ENCODE assay signal across 22 cellular contexts in the genomic region with DNA sequence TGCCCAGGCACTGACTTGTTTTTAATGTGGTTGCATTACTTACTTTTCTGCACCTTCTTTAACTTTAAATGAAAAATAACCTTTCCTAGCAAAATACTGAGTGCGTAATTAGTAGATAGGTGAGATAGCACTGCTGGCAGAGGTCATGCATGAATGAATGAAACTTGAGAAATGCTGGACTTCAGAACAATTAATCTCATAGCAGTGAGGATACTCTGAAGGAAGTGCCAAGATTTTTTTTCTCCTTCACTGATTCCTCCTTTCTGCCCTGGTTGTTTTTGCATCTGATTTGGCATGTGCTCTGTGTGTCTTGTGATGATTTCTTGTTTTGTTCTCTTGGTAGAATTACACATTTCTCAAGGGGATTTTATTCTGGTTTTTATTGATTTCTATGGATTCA.
"Had no signal": no experiment of that assay in that cellular context is flagged by ENCODE, and none has a peak within 500 bp of the region (broad histone marks: within the 10 kb centered on the region; RNA-seq: fewer than 3 reads in every experiment).

No MANE protein-coding gene starts in this region.

- H3K36me3 ChIP-seq: colonic mucosa, heart left ventricle, neural progenitor cell, pancreas, prostate gland, spleen, transverse colon had no signal

- FAIRE-seq: pancreas had no signal

- H3K9me3 ChIP-seq: colonic mucosa, pancreas, prostate gland, transverse colon had no signal

- H3K27ac ChIP-seq: colonic mucosa, heart left ventricle, neural progenitor cell, pancreas, prostate gland, spleen, transverse colon had no signal

- H3K4me2 ChIP-seq: neural progenitor cell had no signal

- DNase-seq: caudate nucleus; colonic mucosa; dermis blood vessel endothelial cell; erythroblast; foreskin melanocyte; heart left ventricle; hypothalamus; islet precursor cell; left colon; mesendoderm; naive thymus-derived CD4-positive, alpha-beta T cell; nucleus accumbens; pancreas; spleen; stimulated activated CD4-positive, alpha-beta T cell treated with anti-CD3 and anti-CD28 coated beads, Interleukin-15, amount 100 ng/mL, for 24 hours; stimulated activated CD4-positive, alpha-beta T cell treated with anti-CD3 and anti-CD28 coated beads, Interleukin-1b, Interleukin-23, amount 100 ng/mL, for 48 hours; stimulated activated CD4-positive, alpha-beta T cell treated with anti-CD3 and anti-CD28 coated beads, Interleukin-4, amount 100 ng/mL, for 24 hours; transverse colon had no signal

- ATAC-seq: heart left ventricle; left colon; naive thymus-derived CD4-positive, alpha-beta T cell; pancreas; sciatic nerve; stimulated activated memory B cell treated with anti-CD40 and anti-IgM and Interleukin-4, amounts not matched to agents 10 μg/mL and 1 μg/mL and 100 μg/mL, for 72 hours had no signal

- H3K4me3 ChIP-seq: colonic mucosa, heart left ventricle, neural progenitor cell, pancreas, prostate gland, spleen, transverse colon had no signal

- H3K9ac ChIP-seq: neural progenitor cell had no signal

- H3K27me3 ChIP-seq: colonic mucosa, heart left ventricle, neural progenitor cell, pancreas, spleen, transverse colon had no signal

- H2AFZ ChIP-seq: neural progenitor cell had no signal

- H3K4me1 ChIP-seq: prostate gland, spleen had no signal
